In genomic region chr10:13707156-13707881, GRCh38 we compare ENCODE assay signal across 1 cellular context.
A peak's percentile ranks its signal among the peaks of the same experiment; 100 is the strongest.
TF ChIP-seq lines count a peak whose summit lies in the region.

No MANE protein-coding gene starts in this region.

TF ChIP-seq in K562, 482 proteins besides CTCF, POLR2A, EP300 and RAD21 (continued from another document and continues in another):
- TF ChIP-seq AFF1 (IDR thresholded peaks at IDR 0.05; ENCODE audit: low read depth in 1 of 2, partially characterized antibody in 2 of 2) (peak in 1 of 2 experiments; percentile 21), CREM (IDR thresholded peaks at IDR 0.05; ENCODE audit: low read depth) (peak; percentile 54; the same call in 1 of the 2 replicates), CBFA2T3 (IDR thresholded peaks at IDR 0.05) (peak; percentile 87), POLR2G (IDR thresholded peaks at IDR 0.05; ENCODE audit: low read depth, low read length) (peak; percentile 57), ELK3 (CRISPR knock-in tag; IDR thresholded peaks at IDR 0.05) (no peak), BRD9 (IDR thresholded peaks at IDR 0.05; ENCODE audit: low read depth, partially characterized antibody) (peak; percentile 61), MCM3 (IDR thresholded peaks at IDR 0.05) (no peak), MLLT1 (IDR thresholded peaks at IDR 0.05) (0 out of 4 replicates have a peak, but pooled peaks of 1 of the 2 experiments have one; percentile 6), ZNF184 (CRISPR knock-in tag; IDR thresholded peaks at IDR 0.05) (no peak), ZNF12 (CRISPR knock-in tag; IDR thresholded peaks at IDR 0.05) (no peak), TEAD1 (CRISPR knock-in tag; IDR thresholded peaks at IDR 0.05) (peak in 1 of 2 experiments; percentile 70; a peak in 1 of 4 replicates), PHF8 (IDR thresholded peaks at IDR 0.05; ENCODE audit: borderline replicate concordance, low read length) (peak; percentile 47; the same call in 1 of the 2 replicates), HMGXB4 (CRISPR knock-in tag; IDR thresholded peaks at IDR 0.05) (no peak), THRB (CRISPR knock-in tag; conservative IDR thresholded peaks at IDR 0.05) (0 out of 2 replicates have a peak, but pooled peaks have one; percentile 17), DPF2 (IDR thresholded peaks at IDR 0.05) (peak; percentile 81; the same call in 1 of the 2 replicates), ZEB2 (IDR thresholded peaks at IDR 0.05) (no peak), SMC3 (conservative IDR thresholded peaks at IDR 0.05; ENCODE audit: insufficient read depth, low read depth, low read length) (no peak), PHF20 (IDR thresholded peaks at IDR 0.05; ENCODE audit: partially characterized antibody) (peak; percentile 39), SMARCA4 (IDR thresholded peaks at IDR 0.05) (peak; percentile 84), LEF1 (IDR thresholded peaks at IDR 0.05) (no peak), E2F8 (IDR thresholded peaks at IDR 0.05; ENCODE audit: low read depth, partially characterized antibody) (no peak), MCM7 (IDR thresholded peaks at IDR 0.05) (no peak), GTF2F1 (IDR thresholded peaks at IDR 0.05; ENCODE audit: low read depth, low read length) (no peak), ZBTB8A (IDR thresholded peaks at IDR 0.05; ENCODE audit: partially characterized antibody) (no peak), CHD7 (IDR thresholded peaks at IDR 0.05; ENCODE audit: low read depth, low read length) (no peak), VEZF1 (CRISPR knock-in tag; IDR thresholded peaks at IDR 0.05) (peak; percentile 38; the same call in 1 of the 2 replicates)
